1 cellular context compared by ENCODE assay signal in the genomic region with DNA sequence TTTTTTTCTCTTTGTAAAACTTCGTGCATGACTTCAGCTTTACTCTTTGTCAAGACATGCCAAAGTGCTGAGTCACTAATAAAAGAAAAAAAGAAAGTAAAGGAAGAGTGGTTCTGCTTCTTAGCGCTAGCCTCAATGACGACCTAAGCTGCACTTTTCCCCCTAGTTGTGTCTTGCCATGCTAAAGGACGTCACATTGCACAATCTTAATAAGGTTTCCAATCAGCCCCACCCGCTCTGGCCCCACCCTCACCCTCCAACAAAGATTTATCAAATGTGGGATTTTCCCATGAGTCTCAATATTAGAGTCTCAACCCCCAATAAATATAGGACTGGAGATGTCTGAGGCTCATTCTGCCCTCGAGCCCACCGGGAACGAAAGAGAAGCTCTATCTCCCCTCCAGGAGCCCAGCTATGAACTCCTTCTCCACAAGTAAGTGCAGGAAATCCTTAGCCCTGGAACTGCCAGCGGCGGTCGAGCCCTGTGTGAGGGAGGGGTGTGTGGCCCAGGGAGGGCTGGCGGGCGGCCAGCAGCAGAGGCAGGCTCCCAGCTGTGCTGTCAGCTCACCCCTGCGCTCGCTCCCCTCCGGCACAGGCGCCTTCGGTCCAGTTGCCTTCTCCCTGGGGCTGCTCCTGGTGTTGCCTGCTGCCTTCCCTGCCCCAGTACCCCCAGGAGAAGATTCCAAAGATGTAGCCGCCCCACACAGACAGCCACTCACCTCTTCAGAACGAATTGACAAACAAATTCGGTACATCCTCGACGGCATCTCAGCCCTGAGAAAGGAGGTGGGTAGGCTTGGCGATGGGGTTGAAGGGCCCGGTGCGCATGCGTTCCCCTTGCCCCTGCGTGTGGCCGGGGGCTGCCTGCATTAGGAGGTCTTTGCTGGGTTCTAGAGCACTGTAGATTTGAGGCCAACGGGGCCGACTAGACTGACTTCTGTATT.
TF ChIP-seq lines count a peak whose summit lies in the region.

A gene (plus strand): TSS at position 352 of the 944 bp plus-strand sequence. CDS start 63 bp downstream, at position 415.

TF ChIP-seq in K562, 482 proteins besides CTCF, POLR2A, EP300 and RAD21 (continued from another document):
- TF ChIP-seq, protein P1, sequence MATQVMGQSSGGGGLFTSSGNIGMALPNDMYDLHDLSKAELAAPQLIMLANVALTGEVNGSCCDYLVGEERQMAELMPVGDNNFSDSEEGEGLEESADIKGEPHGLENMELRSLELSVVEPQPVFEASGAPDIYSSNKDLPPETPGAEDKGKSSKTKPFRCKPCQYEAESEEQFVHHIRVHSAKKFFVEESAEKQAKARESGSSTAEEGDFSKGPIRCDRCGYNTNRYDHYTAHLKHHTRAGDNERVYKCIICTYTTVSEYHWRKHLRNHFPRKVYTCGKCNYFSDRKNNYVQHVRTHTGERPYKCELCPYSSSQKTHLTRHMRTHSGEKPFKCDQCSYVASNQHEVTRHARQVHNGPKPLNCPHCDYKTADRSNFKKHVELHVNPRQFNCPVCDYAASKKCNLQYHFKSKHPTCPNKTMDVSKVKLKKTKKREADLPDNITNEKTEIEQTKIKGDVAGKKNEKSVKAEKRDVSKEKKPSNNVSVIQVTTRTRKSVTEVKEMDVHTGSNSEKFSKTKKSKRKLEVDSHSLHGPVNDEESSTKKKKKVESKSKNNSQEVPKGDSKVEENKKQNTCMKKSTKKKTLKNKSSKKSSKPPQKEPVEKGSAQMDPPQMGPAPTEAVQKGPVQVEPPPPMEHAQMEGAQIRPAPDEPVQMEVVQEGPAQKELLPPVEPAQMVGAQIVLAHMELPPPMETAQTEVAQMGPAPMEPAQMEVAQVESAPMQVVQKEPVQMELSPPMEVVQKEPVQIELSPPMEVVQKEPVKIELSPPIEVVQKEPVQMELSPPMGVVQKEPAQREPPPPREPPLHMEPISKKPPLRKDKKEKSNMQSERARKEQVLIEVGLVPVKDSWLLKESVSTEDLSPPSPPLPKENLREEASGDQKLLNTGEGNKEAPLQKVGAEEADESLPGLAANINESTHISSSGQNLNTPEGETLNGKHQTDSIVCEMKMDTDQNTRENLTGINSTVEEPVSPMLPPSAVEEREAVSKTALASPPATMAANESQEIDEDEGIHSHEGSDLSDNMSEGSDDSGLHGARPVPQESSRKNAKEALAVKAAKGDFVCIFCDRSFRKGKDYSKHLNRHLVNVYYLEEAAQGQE (CRISPR knock-in tag; IDR thresholded peaks at IDR 0.05; ENCODE audit: low read depth), result no peak
- TF ChIP-seq ERF (CRISPR knock-in tag; IDR thresholded peaks at IDR 0.05), result no peak
- no peak for TF ChIP-seq POLR2B (IDR thresholded peaks at IDR 0.05; ENCODE audit: low read depth, partially characterized antibody)
- TF ChIP-seq HCFC1 (IDR thresholded peaks at IDR 0.05; ENCODE audit: low read depth, low read length), result no peak
- TF ChIP-seq ZFP1 (CRISPR knock-in tag; IDR thresholded peaks at IDR 0.05), result no peak
- TF ChIP-seq CSDE1 (IDR thresholded peaks at IDR 0.05), result no peak
- no peak for TF ChIP-seq ZNF121 (CRISPR knock-in tag; conservative IDR thresholded peaks at IDR 0.05)
- TF ChIP-seq MCM2 (IDR thresholded peaks at IDR 0.05; ENCODE audit: low read depth), result no peak
- TF ChIP-seq RB1 (IDR thresholded peaks at IDR 0.05; ENCODE audit: low read depth), result no peak; the same call in 1 of the 2 replicates
- no peak for TF ChIP-seq SPI1 (IDR thresholded peaks at IDR 0.05; ENCODE audit: borderline replicate concordance, low read depth, low read length)
- TF ChIP-seq ETV5 (CRISPR knock-in tag; IDR thresholded peaks at IDR 0.05; ENCODE audit: low read depth), result no peak
- no peak for TF ChIP-seq TCF3 (CRISPR knock-in tag; IDR thresholded peaks at IDR 0.05)
- TF ChIP-seq, protein P2, sequence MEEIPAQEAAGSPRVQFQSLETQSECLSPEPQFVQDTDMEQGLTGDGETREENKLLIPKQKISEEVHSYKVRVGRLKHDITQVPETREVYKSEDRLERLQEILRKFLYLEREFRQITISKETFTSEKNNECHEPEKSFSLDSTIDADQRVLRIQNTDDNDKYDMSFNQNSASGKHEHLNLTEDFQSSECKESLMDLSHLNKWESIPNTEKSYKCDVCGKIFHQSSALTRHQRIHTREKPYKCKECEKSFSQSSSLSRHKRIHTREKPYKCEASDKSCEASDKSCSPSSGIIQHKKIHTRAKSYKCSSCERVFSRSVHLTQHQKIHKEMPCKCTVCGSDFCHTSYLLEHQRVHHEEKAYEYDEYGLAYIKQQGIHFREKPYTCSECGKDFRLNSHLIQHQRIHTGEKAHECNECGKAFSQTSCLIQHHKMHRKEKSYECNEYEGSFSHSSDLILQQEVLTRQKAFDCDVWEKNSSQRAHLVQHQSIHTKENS (CRISPR knock-in tag; IDR thresholded peaks at IDR 0.05), result no peak
- TF ChIP-seq SIRT6 (IDR thresholded peaks at IDR 0.05; ENCODE audit: low read depth, low read length), result no peak
- no peak for TF ChIP-seq ELF4 (CRISPR knock-in tag; IDR thresholded peaks at IDR 0.05)
- TF ChIP-seq, protein P3, sequence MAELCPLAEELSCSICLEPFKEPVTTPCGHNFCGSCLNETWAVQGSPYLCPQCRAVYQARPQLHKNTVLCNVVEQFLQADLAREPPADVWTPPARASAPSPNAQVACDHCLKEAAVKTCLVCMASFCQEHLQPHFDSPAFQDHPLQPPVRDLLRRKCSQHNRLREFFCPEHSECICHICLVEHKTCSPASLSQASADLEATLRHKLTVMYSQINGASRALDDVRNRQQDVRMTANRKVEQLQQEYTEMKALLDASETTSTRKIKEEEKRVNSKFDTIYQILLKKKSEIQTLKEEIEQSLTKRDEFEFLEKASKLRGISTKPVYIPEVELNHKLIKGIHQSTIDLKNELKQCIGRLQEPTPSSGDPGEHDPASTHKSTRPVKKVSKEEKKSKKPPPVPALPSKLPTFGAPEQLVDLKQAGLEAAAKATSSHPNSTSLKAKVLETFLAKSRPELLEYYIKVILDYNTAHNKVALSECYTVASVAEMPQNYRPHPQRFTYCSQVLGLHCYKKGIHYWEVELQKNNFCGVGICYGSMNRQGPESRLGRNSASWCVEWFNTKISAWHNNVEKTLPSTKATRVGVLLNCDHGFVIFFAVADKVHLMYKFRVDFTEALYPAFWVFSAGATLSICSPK (IDR thresholded peaks at IDR 0.05; ENCODE audit: borderline replicate concordance), result no peak
- TF ChIP-seq BRCA1 (IDR thresholded peaks at IDR 0.05), result no peak
- TF ChIP-seq BRCA1 (CRISPR knock-in tag; IDR thresholded peaks at IDR 0.05), result no peak
- TF ChIP-seq, protein P4, sequence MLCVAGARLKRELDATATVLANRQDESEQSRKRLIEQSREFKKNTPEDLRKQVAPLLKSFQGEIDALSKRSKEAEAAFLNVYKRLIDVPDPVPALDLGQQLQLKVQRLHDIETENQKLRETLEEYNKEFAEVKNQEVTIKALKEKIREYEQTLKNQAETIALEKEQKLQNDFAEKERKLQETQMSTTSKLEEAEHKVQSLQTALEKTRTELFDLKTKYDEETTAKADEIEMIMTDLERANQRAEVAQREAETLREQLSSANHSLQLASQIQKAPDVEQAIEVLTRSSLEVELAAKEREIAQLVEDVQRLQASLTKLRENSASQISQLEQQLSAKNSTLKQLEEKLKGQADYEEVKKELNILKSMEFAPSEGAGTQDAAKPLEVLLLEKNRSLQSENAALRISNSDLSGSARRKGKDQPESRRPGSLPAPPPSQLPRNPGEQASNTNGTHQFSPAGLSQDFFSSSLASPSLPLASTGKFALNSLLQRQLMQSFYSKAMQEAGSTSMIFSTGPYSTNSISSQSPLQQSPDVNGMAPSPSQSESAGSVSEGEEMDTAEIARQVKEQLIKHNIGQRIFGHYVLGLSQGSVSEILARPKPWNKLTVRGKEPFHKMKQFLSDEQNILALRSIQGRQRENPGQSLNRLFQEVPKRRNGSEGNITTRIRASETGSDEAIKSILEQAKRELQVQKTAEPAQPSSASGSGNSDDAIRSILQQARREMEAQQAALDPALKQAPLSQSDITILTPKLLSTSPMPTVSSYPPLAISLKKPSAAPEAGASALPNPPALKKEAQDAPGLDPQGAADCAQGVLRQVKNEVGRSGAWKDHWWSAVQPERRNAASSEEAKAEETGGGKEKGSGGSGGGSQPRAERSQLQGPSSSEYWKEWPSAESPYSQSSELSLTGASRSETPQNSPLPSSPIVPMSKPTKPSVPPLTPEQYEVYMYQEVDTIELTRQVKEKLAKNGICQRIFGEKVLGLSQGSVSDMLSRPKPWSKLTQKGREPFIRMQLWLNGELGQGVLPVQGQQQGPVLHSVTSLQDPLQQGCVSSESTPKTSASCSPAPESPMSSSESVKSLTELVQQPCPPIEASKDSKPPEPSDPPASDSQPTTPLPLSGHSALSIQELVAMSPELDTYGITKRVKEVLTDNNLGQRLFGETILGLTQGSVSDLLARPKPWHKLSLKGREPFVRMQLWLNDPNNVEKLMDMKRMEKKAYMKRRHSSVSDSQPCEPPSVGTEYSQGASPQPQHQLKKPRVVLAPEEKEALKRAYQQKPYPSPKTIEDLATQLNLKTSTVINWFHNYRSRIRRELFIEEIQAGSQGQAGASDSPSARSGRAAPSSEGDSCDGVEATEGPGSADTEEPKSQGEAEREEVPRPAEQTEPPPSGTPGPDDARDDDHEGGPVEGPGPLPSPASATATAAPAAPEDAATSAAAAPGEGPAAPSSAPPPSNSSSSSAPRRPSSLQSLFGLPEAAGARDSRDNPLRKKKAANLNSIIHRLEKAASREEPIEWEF (CRISPR knock-in tag; IDR thresholded peaks at IDR 0.05), result no peak
- TF ChIP-seq CREB1 (IDR thresholded peaks at IDR 0.05), result no peak
- no peak for TF ChIP-seq CREB1 (CRISPR knock-in tag; IDR thresholded peaks at IDR 0.05)
- TF ChIP-seq, protein P5, sequence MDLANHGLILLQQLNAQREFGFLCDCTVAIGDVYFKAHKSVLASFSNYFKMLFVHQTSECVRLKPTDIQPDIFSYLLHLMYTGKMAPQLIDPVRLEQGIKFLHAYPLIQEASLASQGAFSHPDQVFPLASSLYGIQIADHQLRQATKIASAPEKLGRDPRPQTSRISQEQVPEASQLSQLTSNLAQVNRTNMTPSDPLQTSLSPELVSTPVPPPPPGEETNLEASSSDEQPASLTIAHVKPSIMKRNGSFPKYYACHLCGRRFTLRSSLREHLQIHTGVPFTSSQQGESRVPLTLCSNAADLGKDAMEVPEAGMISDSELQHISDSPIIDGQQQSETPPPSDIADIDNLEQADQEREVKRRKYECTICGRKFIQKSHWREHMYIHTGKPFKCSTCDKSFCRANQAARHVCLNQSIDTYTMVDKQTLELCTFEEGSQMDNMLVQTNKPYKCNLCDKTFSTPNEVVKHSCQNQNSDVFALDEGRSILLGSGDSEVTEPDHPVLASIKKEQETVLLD (IDR thresholded peaks at IDR 0.05), result no peak
- TF ChIP-seq, protein P6, sequence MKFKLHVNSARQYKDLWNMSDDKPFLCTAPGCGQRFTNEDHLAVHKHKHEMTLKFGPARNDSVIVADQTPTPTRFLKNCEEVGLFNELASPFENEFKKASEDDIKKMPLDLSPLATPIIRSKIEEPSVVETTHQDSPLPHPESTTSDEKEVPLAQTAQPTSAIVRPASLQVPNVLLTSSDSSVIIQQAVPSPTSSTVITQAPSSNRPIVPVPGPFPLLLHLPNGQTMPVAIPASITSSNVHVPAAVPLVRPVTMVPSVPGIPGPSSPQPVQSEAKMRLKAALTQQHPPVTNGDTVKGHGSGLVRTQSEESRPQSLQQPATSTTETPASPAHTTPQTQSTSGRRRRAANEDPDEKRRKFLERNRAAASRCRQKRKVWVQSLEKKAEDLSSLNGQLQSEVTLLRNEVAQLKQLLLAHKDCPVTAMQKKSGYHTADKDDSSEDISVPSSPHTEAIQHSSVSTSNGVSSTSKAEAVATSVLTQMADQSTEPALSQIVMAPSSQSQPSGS (CRISPR knock-in tag; IDR thresholded peaks at IDR 0.05), result no peak
- TF ChIP-seq FOXM1 (IDR thresholded peaks at IDR 0.05; ENCODE audit: low read depth), result no peak
- TF ChIP-seq FOXM1 (CRISPR knock-in tag; IDR thresholded peaks at IDR 0.05; ENCODE audit: low read depth), result no peak
- TF ChIP-seq, protein P7, sequence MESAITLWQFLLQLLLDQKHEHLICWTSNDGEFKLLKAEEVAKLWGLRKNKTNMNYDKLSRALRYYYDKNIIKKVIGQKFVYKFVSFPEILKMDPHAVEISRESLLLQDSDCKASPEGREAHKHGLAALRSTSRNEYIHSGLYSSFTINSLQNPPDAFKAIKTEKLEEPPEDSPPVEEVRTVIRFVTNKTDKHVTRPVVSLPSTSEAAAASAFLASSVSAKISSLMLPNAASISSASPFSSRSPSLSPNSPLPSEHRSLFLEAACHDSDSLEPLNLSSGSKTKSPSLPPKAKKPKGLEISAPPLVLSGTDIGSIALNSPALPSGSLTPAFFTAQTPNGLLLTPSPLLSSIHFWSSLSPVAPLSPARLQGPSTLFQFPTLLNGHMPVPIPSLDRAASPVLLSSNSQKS (CRISPR knock-in tag; IDR thresholded peaks at IDR 0.05), result no peak
- no peak for TF ChIP-seq ZNF589 (CRISPR knock-in tag; IDR thresholded peaks at IDR 0.05; ENCODE audit: low read depth)
- TF ChIP-seq STAT5A (IDR thresholded peaks at IDR 0.05; ENCODE audit: borderline replicate concordance, low read length), result no peak
- TF ChIP-seq ZC3H11A (IDR thresholded peaks at IDR 0.05; ENCODE audit: low read depth, low read length), result no peak
- no peak for TF ChIP-seq ZNF354B (CRISPR knock-in tag; IDR thresholded peaks at IDR 0.05)
- TF ChIP-seq FOXA3 (CRISPR knock-in tag; conservative IDR thresholded peaks at IDR 0.05 in 1 of 2, IDR thresholded peaks at IDR 0.05 in 1 of 2), result no peak
- TF ChIP-seq ZNF830 (CRISPR knock-in tag; IDR thresholded peaks at IDR 0.05), result no peak
- TF ChIP-seq, protein P8, sequence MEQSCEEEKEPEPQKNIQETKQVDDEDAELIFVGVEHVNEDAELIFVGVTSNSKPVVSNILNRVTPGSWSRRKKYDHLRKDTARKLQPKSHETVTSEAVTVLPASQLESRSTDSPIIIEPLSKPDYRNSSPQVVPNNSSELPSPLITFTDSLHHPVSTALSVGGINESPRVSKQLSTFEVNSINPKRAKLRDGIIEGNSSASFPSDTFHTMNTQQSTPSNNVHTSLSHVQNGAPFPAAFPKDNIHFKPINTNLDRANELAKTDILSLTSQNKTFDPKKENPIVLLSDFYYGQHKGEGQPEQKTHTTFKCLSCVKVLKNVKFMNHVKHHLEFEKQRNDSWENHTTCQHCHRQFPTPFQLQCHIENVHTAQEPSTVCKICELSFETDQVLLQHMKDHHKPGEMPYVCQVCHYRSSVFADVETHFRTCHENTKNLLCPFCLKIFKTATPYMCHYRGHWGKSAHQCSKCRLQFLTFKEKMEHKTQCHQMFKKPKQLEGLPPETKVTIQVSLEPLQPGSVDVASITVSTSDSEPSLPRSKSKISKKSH (CRISPR knock-in tag; IDR thresholded peaks at IDR 0.05), result no peak
- no peak for TF ChIP-seq ZNF584 (CRISPR knock-in tag; IDR thresholded peaks at IDR 0.05; ENCODE audit: low read depth)
- TF ChIP-seq ZSCAN32 (CRISPR knock-in tag; IDR thresholded peaks at IDR 0.05), result no peak
- TF ChIP-seq TARDBP (IDR thresholded peaks at IDR 0.05), result no peak
- no peak for TF ChIP-seq HDGF (IDR thresholded peaks at IDR 0.05)
- no peak for TF ChIP-seq ZNF75A (CRISPR knock-in tag; IDR thresholded peaks at IDR 0.05)
- no peak for TF ChIP-seq OTX1 (CRISPR knock-in tag; IDR thresholded peaks at IDR 0.05)
- no peak for TF ChIP-seq HEY1 (CRISPR knock-in tag; IDR thresholded peaks at IDR 0.05; ENCODE audit: borderline replicate concordance)
- TF ChIP-seq NFXL1 (CRISPR knock-in tag; IDR thresholded peaks at IDR 0.05), result no peak
- TF ChIP-seq FOS (IDR thresholded peaks at IDR 0.05; ENCODE audit: extremely low read depth, insufficient read length), result no peak
- no peak for TF ChIP-seq EP400 (IDR thresholded peaks at IDR 0.05)
- no peak for TF ChIP-seq HOXB6 (CRISPR knock-in tag; IDR thresholded peaks at IDR 0.05; ENCODE audit: borderline replicate concordance)
